11 cellular contexts compared by ENCODE assay signal in the genomic region with DNA sequence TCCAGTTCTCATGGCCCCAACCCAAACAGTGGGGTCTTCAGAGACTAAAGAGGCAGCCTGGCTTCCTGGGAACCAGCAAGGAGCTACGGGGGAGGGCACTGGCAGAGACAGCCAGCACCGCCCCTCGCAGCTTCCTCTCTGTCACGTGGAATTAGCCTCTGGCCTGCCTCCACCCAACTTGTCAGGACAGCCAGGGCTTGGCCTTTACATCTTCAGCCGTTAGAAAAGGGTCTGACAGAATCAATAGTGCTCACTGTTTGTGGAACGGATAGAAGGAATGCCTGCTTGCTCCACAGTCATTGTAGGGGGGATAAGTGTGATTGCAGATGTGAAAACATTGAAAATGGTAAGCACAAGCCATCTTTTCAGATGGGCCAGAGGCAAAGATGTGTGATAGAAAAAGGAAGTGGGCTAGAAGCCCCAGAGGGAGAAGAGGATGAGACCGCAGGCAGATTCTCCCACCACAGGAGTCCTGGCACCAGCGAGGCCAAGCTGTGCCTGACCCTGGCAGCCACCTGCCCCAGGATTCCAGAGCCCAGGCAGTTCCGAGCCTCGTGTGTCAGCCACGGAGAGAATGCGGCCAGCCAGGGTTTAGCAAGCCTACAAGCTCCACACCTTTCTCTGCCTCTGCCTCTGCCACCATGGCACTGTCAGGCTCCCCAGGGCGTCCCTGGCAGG. TPM values are rescaled to one million over a fixed set of nuclear protein-coding genes. Genes with fewer than 3 reads are reported as not detected.
DNase-seq lines count a peak whose midpoint lies in the region; ATAC-seq, FAIRE-seq and TF ChIP-seq lines count a peak whose summit lies in the region.
"Had no signal": no experiment of that assay in that cellular context is flagged by ENCODE, and none has a peak within 500 bp of the region (broad histone marks: within the 10 kb centered on the region; RNA-seq: fewer than 3 reads in every experiment).

No MANE protein-coding gene starts in this region.

- H3K4me1 Mint-ChIP-seq in activated T-helper 1 cell treated with anti-CD3 and anti-CD28 coated beads, Interleukin-12 subunit alpha, Interleukin-12 subunit beta, Interleukin-2, Interleukin-4 antibody, amounts not matched to agents 30 ng/mL and 10 ng/mL and 1 ng/mL, durations not matched to agents 14 hours and 24 hours and 36 hours (ENCODE audit: low read depth) = peaks cover 8% of the 10 kb centered on the region

- peaks cover 16% of the 10 kb centered on the region for H3K36me3 ChIP-seq in WERI-Rb-1
- H3K36me3 ChIP-seq in heart right ventricle = peaks cover 0 to 21% (median 0%) of the 10 kb centered on the region in 9 donors

- peak; percentile 53 for DNase-seq in ELR (ENCODE audit: low read depth)
- peak; percentile 68 for DNase-seq in WERI-Rb-1
- peak; percentile 69 to 78 for DNase-seq in heart right ventricle
- peak; percentile 61 for DNase-seq in putamen (ENCODE audit: low spot score)
- DNase-seq in H54 (ENCODE audit: insufficient read length, low spot score) = no peak
- no peak for DNase-seq in activated T-helper 1 cell treated with anti-CD3 and anti-CD28 coated beads, Interleukin-12 subunit alpha, Interleukin-12 subunit beta, Interleukin-2, Interleukin-4 antibody, amounts not matched to agents 30 ng/mL and 10 ng/mL and 1 ng/mL, durations not matched to agents 14 hours and 24 hours and 36 hours (ENCODE audit: low spot score)
- DNase-seq: NCI-H2227 treated with DMSO at 0.1 percent for 48 hours had no signal

- H3K36me3 Mint-ChIP-seq in activated T-helper 1 cell treated with anti-CD3 and anti-CD28 coated beads, Interleukin-12 subunit alpha, Interleukin-12 subunit beta, Interleukin-2, Interleukin-4 antibody, amounts not matched to agents 30 ng/mL and 10 ng/mL and 1 ng/mL, durations not matched to agents 14 hours and 24 hours and 36 hours (ENCODE audit: low read depth) = peaks cover 7% of the 10 kb centered on the region

- H3K27ac ChIP-seq in WERI-Rb-1 (no peak overlapping the region), heart right ventricle (peak overlapping the region in 8 of 10 donors; percentile 41 to 73 (median 66))

- no peaks in the 10 kb centered on the region for H3K9me3 ChIP-seq in WERI-Rb-1 (ENCODE audit: severe bottlenecking)
- no peaks in the 10 kb centered on the region for H3K9me3 ChIP-seq in heart right ventricle
- H3K9me3 ChIP-seq: body of pancreas had no signal

- TF ChIP-seq CTCF in WERI-Rb-1 (IDR thresholded peaks at IDR 0.05; ENCODE audit: low read depth, low read length) (no peak), heart right ventricle (IDR thresholded peaks at IDR 0.05) (no peak)

- H3K4me3 ChIP-seq in WERI-Rb-1 (ENCODE audit: low read depth, low read length) = no peak overlapping the region
- H3K4me3 ChIP-seq in heart right ventricle = no peak overlapping the region
- H3K4me3 ChIP-seq: body of pancreas had no signal

- no peak for FAIRE-seq in H54 (lab: Jason Lieb, UNC)
- FAIRE-seq: GM18507 had no signal

- no peak overlapping the region for H3K4me3 Mint-ChIP-seq in activated T-helper 1 cell treated with anti-CD3 and anti-CD28 coated beads, Interleukin-12 subunit alpha, Interleukin-12 subunit beta, Interleukin-2, Interleukin-4 antibody, amounts not matched to agents 30 ng/mL and 10 ng/mL and 1 ng/mL, durations not matched to agents 14 hours and 24 hours and 36 hours

- H3K27me3 Mint-ChIP-seq in activated T-helper 1 cell treated with anti-CD3 and anti-CD28 coated beads, Interleukin-12 subunit alpha, Interleukin-12 subunit beta, Interleukin-2, Interleukin-4 antibody, amounts not matched to agents 30 ng/mL and 10 ng/mL and 1 ng/mL, durations not matched to agents 14 hours and 24 hours and 36 hours (ENCODE audit: insufficient read depth) = peaks cover 23% of the 10 kb centered on the region

- H3K27ac Mint-ChIP-seq in activated T-helper 1 cell treated with anti-CD3 and anti-CD28 coated beads, Interleukin-12 subunit alpha, Interleukin-12 subunit beta, Interleukin-2, Interleukin-4 antibody, amounts not matched to agents 30 ng/mL and 10 ng/mL and 1 ng/mL, durations not matched to agents 14 hours and 24 hours and 36 hours = no peak overlapping the region

- ATAC-seq in heart right ventricle = peak; percentile 34 to 90 (median 72)
- no peak for ATAC-seq in HG03135 (IDR thresholded peaks at IDR 0.05; ENCODE audit: unreplicated experiment)
- ATAC-seq in GM21737 (IDR thresholded peaks at IDR 0.05; ENCODE audit: unreplicated experiment) = no peak
- ATAC-seq: body of pancreas had no signal

- WGBS in heart right ventricle, 2 donors = 36% methylated on average over 13 of the region's 13 CpGs

- H3K4me1 ChIP-seq in heart right ventricle = peaks cover 14 to 30% (median 25%) of the 10 kb centered on the region in 9 donors

- no peak for TF ChIP-seq POLR2A in H54 (IDR thresholded peaks at IDR 0.05; ENCODE audit: low read depth, low read length)

- no peaks in the 10 kb centered on the region for H3K9me3 Mint-ChIP-seq in activated T-helper 1 cell treated with anti-CD3 and anti-CD28 coated beads, Interleukin-12 subunit alpha, Interleukin-12 subunit beta, Interleukin-2, Interleukin-4 antibody, amounts not matched to agents 30 ng/mL and 10 ng/mL and 1 ng/mL, durations not matched to agents 14 hours and 24 hours and 36 hours

- H3K27me3 ChIP-seq in WERI-Rb-1 (ENCODE audit: insufficient read depth, low read depth, severe bottlenecking) = no peaks in the 10 kb centered on the region
- peaks cover 0 to 20% (median 6%) of the 10 kb centered on the region in 7 donors for H3K27me3 ChIP-seq in heart right ventricle
- H3K27me3 ChIP-seq: body of pancreas had no signal

- intact Hi-C loops in heart right ventricle (cut with DNase I) = no loop called here
- intact Hi-C loops in activated T-helper 1 cell treated with anti-CD3 and anti-CD28 coated beads, Interleukin-12 subunit alpha, Interleukin-12 subunit beta, Interleukin-2, Interleukin-4 antibody, amounts not matched to agents 30 ng/mL and 10 ng/mL and 1 ng/mL, durations not matched to agents 14 hours and 24 hours and 36 hours (cut with micrococcal nuclease) = no loop called here

RNA-seq across cellular contexts. Expression of a gene that starts 18.6 kb away (rescaled TPM):
- total RNA-seq in heart right ventricle = under 1 TPM; 0.13 to 0.66 (median 0.27) TPM
- polyA plus RNA-seq in heart right ventricle = under 1 TPM; 0.44 to 0.61 TPM
- 0.02 and 0.34 TPM in 2 replicates for total RNA-seq in activated T-helper 1 cell treated with anti-CD3 and anti-CD28 coated beads, Interleukin-12 subunit alpha, Interleukin-12 subunit beta, Interleukin-2, Interleukin-4 antibody, amounts not matched to agents 30 ng/mL and 10 ng/mL and 1 ng/mL, durations not matched to agents 14 hours and 24 hours and 36 hours
- total RNA-seq: body of pancreas had no signal

RNA-seq across cellular contexts. Expression of a gene that starts 31.7 kb away (rescaled TPM):
- 1 to 10 TPM; 2.4 to 6.3 (median 3.9) TPM for total RNA-seq in heart right ventricle
- 1 to 10 TPM; 3.3 to 5.3 TPM for polyA plus RNA-seq in heart right ventricle
- 20.1 and 21.5 TPM in 2 replicates for total RNA-seq in activated T-helper 1 cell treated with anti-CD3 and anti-CD28 coated beads, Interleukin-12 subunit alpha, Interleukin-12 subunit beta, Interleukin-2, Interleukin-4 antibody, amounts not matched to agents 30 ng/mL and 10 ng/mL and 1 ng/mL, durations not matched to agents 14 hours and 24 hours and 36 hours

RNA-seq across cellular contexts. Expression of a gene that starts 52.3 kb away (rescaled TPM):
- total RNA-seq in heart right ventricle = not detected
- polyA plus RNA-seq in heart right ventricle = not detected
- total RNA-seq in activated T-helper 1 cell treated with anti-CD3 and anti-CD28 coated beads, Interleukin-12 subunit alpha, Interleukin-12 subunit beta, Interleukin-2, Interleukin-4 antibody, amounts not matched to agents 30 ng/mL and 10 ng/mL and 1 ng/mL, durations not matched to agents 14 hours and 24 hours and 36 hours = not detected in 2 replicates
- total RNA-seq: body of pancreas had no signal

Comparison
In these comparisons a context has a peak if more than half of its experiments do, and no peak if none do; other contexts are left out.
1. DNase-seq: peak in ELR (single experiment), WERI-Rb-1 (single experiment), heart right ventricle (2 of 2) and putamen (single experiment); none in H54 (single experiment) and activated T-helper 1 cell treated with anti-CD3 and anti-CD28 coated beads, Interleukin-12 subunit alpha, Interleukin-12 subunit beta, Interleukin-2, Interleukin-4 antibody, amounts not matched to agents 30 ng/mL and 10 ng/mL and 1 ng/mL, durations not matched to agents 14 hours and 24 hours and 36 hours (single experiment).
2. ATAC-seq: peak in heart right ventricle (8 of 8); none in HG03135 (single experiment) and GM21737 (single experiment).